ENCODE assay signal across 25 cellular contexts in genomic region chr2:186966015-186966414, GRCh38.
"Had no signal": no experiment of that assay in that cellular context is flagged by ENCODE, and none has a peak within 500 bp of the region (broad histone marks: within the 10 kb centered on the region; RNA-seq: fewer than 3 reads in every experiment).

No MANE protein-coding gene starts in this region.

- H3K4me1 ChIP-seq: neural progenitor cell, parathyroid adenoma, psoas muscle, right lobe of liver, sigmoid colon, stomach, thyroid gland, tibial nerve, upper lobe of left lung, vagina had no signal

- H3K4me3 ChIP-seq: neural progenitor cell, ovary, psoas muscle, right lobe of liver, sigmoid colon, stomach, thoracic aorta, thyroid gland, tibial nerve, upper lobe of left lung, vagina had no signal

- H3K27me3 ChIP-seq: neural progenitor cell, neutrophil, ovary, right lobe of liver, sigmoid colon, stomach, thyroid gland, tibial nerve, upper lobe of left lung, vagina had no signal

- H3K27ac ChIP-seq: neural progenitor cell, neutrophil, ovary, parathyroid adenoma, psoas muscle, right lobe of liver, sigmoid colon, stomach, thoracic aorta, thyroid gland, tibial nerve, upper lobe of left lung, vagina had no signal

- DNase-seq: naive thymus-derived CD4-positive, alpha-beta T cell; natural killer cell; nucleus accumbens; ovary; psoas muscle; right cardiac atrium; right lobe of liver; sigmoid colon; small intestine; stimulated activated CD4-positive, alpha-beta T cell treated with anti-CD3 and anti-CD28 coated beads, Interleukin-15, amount 100 ng/mL, for 24 hours; stimulated activated CD4-positive, alpha-beta T cell treated with anti-CD3 and anti-CD28 coated beads, Interleukin-2, amount 100 ng/mL, for 24 hours; stimulated activated CD4-positive, alpha-beta T cell treated with anti-CD3 and anti-CD28 coated beads, Interleukin-2, amount 100 ng/mL, for 48 hours; stimulated activated CD4-positive, alpha-beta T cell treated with anti-CD3 and anti-CD28 coated beads, Interleukin-4, amount 100 ng/mL, for 24 hours; stimulated activated naive B cell treated with anti-CD40 and anti-IgM and Interleukin-4, amounts not matched to agents 10 μg/mL and 1 μg/mL and 100 μg/mL, for 72 hours; stimulated activated naive CD4-positive, alpha-beta T cell treated with Interleukin-2 at 50 U/mL for 16 hours; stomach; thyroid gland; trophoblast cell; upper lobe of left lung had no signal

- H3K36me3 ChIP-seq: neural progenitor cell, neutrophil, ovary, right lobe of liver, sigmoid colon, stomach, thoracic aorta, thyroid gland, tibial nerve, upper lobe of left lung, vagina had no signal

- H2AFZ ChIP-seq: neural progenitor cell, parathyroid adenoma had no signal

- H3K79me2 ChIP-seq: parathyroid adenoma had no signal

- H3K4me2 ChIP-seq: neural progenitor cell had no signal

- H3K9ac ChIP-seq: neural progenitor cell, parathyroid adenoma had no signal

- H3K9me3 ChIP-seq: neutrophil, ovary, psoas muscle, right lobe of liver, sigmoid colon, thoracic aorta, thyroid gland, vagina had no signal
